Comparison of ENCODE assay signal across 12 cellular contexts in the genomic region with DNA sequence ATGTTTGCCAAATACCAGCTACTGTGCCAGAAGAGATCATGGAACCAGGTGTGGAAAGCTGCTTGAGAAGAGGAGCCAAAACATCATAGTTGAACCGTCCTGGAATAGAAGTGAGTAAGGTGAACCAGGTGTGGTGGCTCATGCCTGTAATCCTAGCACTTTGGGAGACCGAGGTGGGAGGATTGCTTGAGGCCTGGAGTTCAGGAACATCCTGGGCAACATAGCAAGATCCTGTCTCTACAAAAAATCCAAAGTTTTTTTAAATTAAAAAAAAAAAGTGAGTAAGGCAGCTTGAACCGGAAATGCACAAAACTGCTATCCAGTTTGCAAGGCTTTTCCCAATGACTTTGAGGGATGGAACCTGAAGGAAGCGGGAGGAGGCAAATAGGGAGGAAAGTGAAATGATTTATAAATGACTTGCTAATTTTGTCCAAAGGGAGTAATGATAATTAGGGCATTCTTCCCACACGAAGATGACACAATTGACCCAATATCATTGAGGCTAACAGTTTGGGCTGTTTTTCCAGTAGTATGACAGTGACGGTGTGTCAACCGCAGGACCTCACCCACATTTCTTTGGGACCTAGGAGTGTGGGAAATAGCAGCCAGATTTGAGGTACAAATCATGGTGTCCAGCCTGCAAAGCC. TPM values are rescaled to one million over a fixed set of nuclear protein-coding genes. Genes with fewer than 3 reads are reported as not detected.
DNase-seq lines count a peak whose midpoint lies in the region; ATAC-seq and TF ChIP-seq lines count a peak whose summit lies in the region.
"Had no signal": no experiment of that assay in that cellular context is flagged by ENCODE, and none has a peak within 500 bp of the region (broad histone marks: within the 10 kb centered on the region; RNA-seq: fewer than 3 reads in every experiment).

No MANE protein-coding gene starts in this region.

- peak overlapping the region; percentile 63 for H3K4me3 ChIP-seq in iPS-18a (ENCODE audit: low read length)
- peak overlapping the region; percentile 72 to 92 (median 87) for H3K4me3 ChIP-seq in sigmoid colon

- H3K36me3 ChIP-seq in iPS-18a (ENCODE audit: control insufficient read depth, low read depth, low read length): peaks cover 2% of the 10 kb centered on the region
- peaks cover 0 to 9% (median 0%) of the 10 kb centered on the region in 4 donors for H3K36me3 ChIP-seq in sigmoid colon

- BruUV-seq in Calu3 (replicated peaks; lab: Mats Ljungman, UMichigan): no TSS peak

- WGBS in sigmoid colon, 2 donors: 16 to 65% methylated on average over 7 of the region's 7 CpGs

- no peak for ATAC-seq in activated T-helper 17 cell treated with anti-CD3 and anti-CD28 coated beads, Interleukin-2, amount 50 U/mL, for 72 hours (replicated peaks)

- no peaks in the 10 kb centered on the region for H3K9me3 Mint-ChIP-seq in Calu3 (ENCODE audit: low read depth, unreplicated experiment)
- no peaks in the 10 kb centered on the region for H3K9me3 Mint-ChIP-seq in activated T-helper 17 cell treated with anti-CD3 and anti-CD28 coated beads, Interleukin-2, amount 50 U/mL, for 72 hours

- peak overlapping the region; percentile 98 for H3K4me3 Mint-ChIP-seq in Calu3 (ENCODE audit: low read depth, unreplicated experiment)
- peak overlapping the region; percentile 78 for H3K4me3 Mint-ChIP-seq in activated T-helper 17 cell treated with anti-CD3 and anti-CD28 coated beads, Interleukin-2, amount 50 U/mL, for 72 hours

- intact Hi-C loops in Calu3 (cut with micrococcal nuclease; ENCODE audit: unreplicated experiment) (loop anchor here (5.0 kb wide), 1 partner anchor 66 kb away; no protein-coding TSS in a partner anchor), sigmoid colon (cut with DNase I) (loop anchor here (10.0 kb wide), 1 partner anchor 514 kb away; a partner anchor contains a TSS)

- H3K27me3 ChIP-seq in iPS-18a (ENCODE audit: control insufficient read depth, insufficient read depth, low read length) (no peaks in the 10 kb centered on the region), sigmoid colon (no peaks in the 10 kb centered on the region)

- no peak overlapping the region for H3K27ac Mint-ChIP-seq in Calu3 (ENCODE audit: unreplicated experiment)
- H3K27ac Mint-ChIP-seq in activated T-helper 17 cell treated with anti-CD3 and anti-CD28 coated beads, Interleukin-2, amount 50 U/mL, for 72 hours: no peak overlapping the region

- no peak for TF ChIP-seq POLR2A in sigmoid colon (IDR thresholded peaks at IDR 0.05)

- peaks cover 44% of the 10 kb centered on the region for H3K36me3 Mint-ChIP-seq in Calu3 (ENCODE audit: insufficient read depth, unreplicated experiment)
- H3K36me3 Mint-ChIP-seq in activated T-helper 17 cell treated with anti-CD3 and anti-CD28 coated beads, Interleukin-2, amount 50 U/mL, for 72 hours (ENCODE audit: low read depth): peaks cover 5% of the 10 kb centered on the region

- H3K4me1 ChIP-seq in iPS-18a (ENCODE audit: control insufficient read depth, low read depth, low read length): peaks cover 29% of the 10 kb centered on the region
- H3K4me1 ChIP-seq in sigmoid colon: peaks cover 0 to 49% (median 44%) of the 10 kb centered on the region in 4 donors

- peak overlapping the region; percentile 82 for H3K9ac ChIP-seq in iPS-18a (ENCODE audit: low read length)

- H3K4me1 Mint-ChIP-seq in Calu3 (ENCODE audit: low read depth, unreplicated experiment): peaks cover 43% of the 10 kb centered on the region
- peaks cover 5% of the 10 kb centered on the region for H3K4me1 Mint-ChIP-seq in activated T-helper 17 cell treated with anti-CD3 and anti-CD28 coated beads, Interleukin-2, amount 50 U/mL, for 72 hours

- no peaks in the 10 kb centered on the region for H3K27me3 Mint-ChIP-seq in Calu3 (ENCODE audit: unreplicated experiment)
- H3K27me3 Mint-ChIP-seq in activated T-helper 17 cell treated with anti-CD3 and anti-CD28 coated beads, Interleukin-2, amount 50 U/mL, for 72 hours: peaks cover 29% of the 10 kb centered on the region

- H3K9me3 ChIP-seq in iPS-18a (ENCODE audit: control insufficient read depth, low read depth, low read length) (no peaks in the 10 kb centered on the region), sigmoid colon (no peaks in the 10 kb centered on the region)

- DNase-seq in Calu3: no peak
- no peak for DNase-seq in sigmoid colon
- DNase-seq in activated gamma-delta T cell (lab: John Stamatoyannopoulos, UW): no peak
- DNase-seq in dermis blood vessel endothelial cell: no peak
- no peak for DNase-seq in activated CD8-positive, alpha-beta memory T cell treated with anti-CD3 and anti-CD28 coated beads, Interleukin-2, amount 50 U/mL, for 4 hours
- no peak for DNase-seq in AG08396 (ENCODE audit: low spot score)
- DNase-seq: activated naive CD4-positive, alpha-beta T cell treated with anti-CD3 and anti-CD28 coated beads, Interleukin-2, amount 50 U/mL, for 16 hours; Kasumi-1; SHP77 treated with DMSO at 0.1 percent for 48 hours; stimulated activated naive CD4-positive, alpha-beta T cell treated with Interleukin-2 at 50 U/mL for 16 hours had no signal

- peak overlapping the region; percentile 85 for H3K27ac ChIP-seq in iPS-18a (ENCODE audit: low read length)
- peak overlapping the region; percentile 98 to 100 (median 98) for H3K27ac ChIP-seq in sigmoid colon

- CTCF ChIA-PET in Calu3 (lab: Charles Lee): interaction anchor here (0.6 to 1.9 kb wide), 3 partner anchors 71 to 115 kb away, joined by 3 to 9 read pairs (median 8); no protein-coding TSS in a partner anchor

- TF ChIP-seq EP300 in sigmoid colon (IDR thresholded peaks at IDR 0.05): no peak

- no peak for TF ChIP-seq CTCF in Calu3 (IDR thresholded peaks at IDR 0.05; ENCODE audit: unreplicated experiment)
- no peak for TF ChIP-seq CTCF in sigmoid colon (IDR thresholded peaks at IDR 0.05)

RNA-seq across cellular contexts. Expression of a gene that starts 1.5 kb away (rescaled TPM):
- 83.4 and 140 TPM in 2 replicates for total RNA-seq in Calu3 (2022)
- total RNA-seq in activated T-helper 17 cell treated with anti-CD3 and anti-CD28 coated beads, Interleukin-2, amount 50 U/mL, for 72 hours: under 1 TPM; 0.24 to 0.93 TPM
- 100 to 1,000 TPM; 157 to 247 (median 170) TPM for total RNA-seq in sigmoid colon
- polyA plus RNA-seq in sigmoid colon: 10 to 100 TPM; 58.3 to 96.4 (median 80.2) TPM
- total RNA-seq in dermis blood vessel endothelial cell: 578 and 589 TPM in 2 replicates

Comparison
In these comparisons a context has a peak if more than half of its experiments do, and no peak if none do; other contexts are left out.
1. RNA of a gene that starts 1.5 kb away (total RNA-seq): 578 to 589 TPM in dermis blood vessel endothelial cell, 157 to 247 TPM in sigmoid colon and 83.4 to 140 TPM in Calu3; 0.24 to 0.93 TPM in activated T-helper 17 cell treated with anti-CD3 and anti-CD28 coated beads, Interleukin-2, amount 50 U/mL, for 72 hours; every median in the first group is over 10 times any median in the second.